ENCODE assay signal across 29 cellular contexts in the genomic region with DNA sequence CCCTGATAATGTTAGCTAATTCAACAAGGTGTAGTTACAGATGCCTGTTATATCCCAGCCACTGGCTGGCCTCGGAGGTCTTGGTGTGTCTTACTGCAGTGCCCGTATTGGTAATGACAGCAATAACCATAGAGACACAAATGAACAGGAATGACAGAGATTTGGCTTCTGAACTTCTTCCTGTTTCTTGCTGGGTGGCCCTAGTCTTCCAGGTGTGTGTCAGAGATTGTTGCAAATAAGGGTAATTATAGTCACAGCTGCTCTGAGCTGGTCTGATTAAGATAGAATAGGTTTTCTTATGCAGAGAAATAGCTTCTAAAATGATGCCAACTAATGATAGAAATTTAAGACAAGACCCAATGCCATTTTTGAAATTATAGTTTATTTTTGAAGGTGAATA.
"Had no signal": no experiment of that assay in that cellular context is flagged by ENCODE, and none has a peak within 500 bp of the region (broad histone marks: within the 10 kb centered on the region; RNA-seq: fewer than 3 reads in every experiment).

No MANE protein-coding gene starts in this region.

- H3K27ac Mint-ChIP-seq: activated B cell treated with CpG ODN at 0.5 μM for 24 hours; activated CD8-positive, alpha-beta T cell treated with anti-CD3 and anti-CD28 coated beads for 36 hours; activated naive CD8-positive, alpha-beta T cell; activated T-helper 17 cell treated with anti-CD3 and anti-CD28 coated beads, Interleukin-2, amount 50 U/mL, for 72 hours; T-helper 17 cell; T-helper 2 cell treated with Interferon-gamma antibody and Interleukin-4, amounts not matched to agents 5 μg/mL and 100 μg/mL, for 36 hours had no signal

- H3K36me3 Mint-ChIP-seq: activated naive CD8-positive, alpha-beta T cell had no signal

- H3K4me3 Mint-ChIP-seq: activated B cell treated with CpG ODN at 0.5 μM for 24 hours; activated CD8-positive, alpha-beta T cell treated with anti-CD3 and anti-CD28 coated beads for 36 hours; activated naive CD8-positive, alpha-beta T cell; activated T-cell treated with anti-CD3 and anti-CD28 coated beads, Interleukin-2, amount 50 U/mL, for 4 hours; activated T-helper 17 cell treated with anti-CD3 and anti-CD28 coated beads, Interleukin-2, amount 50 U/mL, for 72 hours; central memory CD8-positive, alpha-beta T cell; T-helper 17 cell; T-helper 2 cell treated with Interferon-gamma antibody and Interleukin-4, amounts not matched to agents 5 μg/mL and 100 μg/mL, for 36 hours had no signal

- H3K36me3 ChIP-seq: brain microvascular endothelial cell, esophagus squamous epithelium, gastroesophageal sphincter, WERI-Rb-1 had no signal

- H3K4me1 Mint-ChIP-seq: activated B cell treated with CpG ODN at 0.5 μM for 24 hours; activated T-helper 17 cell treated with anti-CD3 and anti-CD28 coated beads, Interleukin-2, amount 50 U/mL, for 72 hours; central memory CD8-positive, alpha-beta T cell; T-helper 17 cell had no signal

- ATAC-seq: activated CD4-positive, CD25-positive, alpha-beta regulatory T cell treated with anti-CD3 and anti-CD28 coated beads, Interleukin-2, amount 50 U/mL, for 24 hours; activated CD8-positive, alpha-beta T cell treated with anti-CD3 and anti-CD28 coated beads for 36 hours; activated T-cell treated with anti-CD3 and anti-CD28 coated beads, Interleukin-2, amount 50 U/mL, for 4 hours; activated T-helper 17 cell treated with anti-CD3 and anti-CD28 coated beads, Interleukin-2, amount 50 U/mL, for 72 hours; gastroesophageal sphincter; T-helper 17 cell had no signal

- H3K27ac ChIP-seq: brain microvascular endothelial cell, epithelial cell of prostate, esophagus squamous epithelium, gastroesophageal sphincter, WERI-Rb-1 had no signal

- H3K4me1 ChIP-seq: esophagus squamous epithelium, gastroesophageal sphincter had no signal

- H3K4me3 ChIP-seq: esophagus squamous epithelium, gastroesophageal sphincter had no signal

- H3K9me3 ChIP-seq: esophagus squamous epithelium, gastroesophageal sphincter had no signal

- H3K9me3 Mint-ChIP-seq: activated B cell treated with CpG ODN at 0.5 μM for 24 hours; activated CD8-positive, alpha-beta T cell treated with anti-CD3 and anti-CD28 coated beads for 36 hours; activated T-cell treated with anti-CD3 and anti-CD28 coated beads, Interleukin-2, amount 50 U/mL, for 4 hours; activated T-helper 17 cell treated with anti-CD3 and anti-CD28 coated beads, Interleukin-2, amount 50 U/mL, for 72 hours; central memory CD8-positive, alpha-beta T cell; T-helper 2 cell treated with Interferon-gamma antibody and Interleukin-4, amounts not matched to agents 5 μg/mL and 100 μg/mL, for 36 hours had no signal

- H3K27me3 ChIP-seq: brain microvascular endothelial cell, esophagus squamous epithelium, gastroesophageal sphincter had no signal

- H3K27me3 Mint-ChIP-seq: activated naive CD8-positive, alpha-beta T cell; activated T-helper 17 cell treated with anti-CD3 and anti-CD28 coated beads, Interleukin-2, amount 50 U/mL, for 72 hours had no signal

- DNase-seq: activated B cell treated with CpG ODN at 0.5 μM for 24 hours; activated CD4-positive, alpha-beta T cell treated with anti-CD3 and anti-CD28 coated beads for 48 hours; activated CD4-positive, alpha-beta T cell treated with anti-CD3 and anti-CD28 coated beads, Interleukin-2, amount 50 U/mL, for 1 hour; activated CD4-positive, alpha-beta T cell treated with anti-CD3 and anti-CD28 coated beads, Interleukin-2, amount 50 U/mL, for 48 hours; activated CD8-positive, alpha-beta memory T cell treated with anti-CD3 and anti-CD28 coated beads for 24 hours; activated CD8-positive, alpha-beta T cell treated with anti-CD3 and anti-CD28 coated beads for 36 hours; activated effector memory CD4-positive, alpha-beta T cell treated with Interleukin-2 at 50 U/mL for 16 hours; activated gamma-delta T cell treated with Interleukin-2 at 50 U/mL for 16 hours; activated naive CD4-positive, alpha-beta T cell treated with anti-CD3 and anti-CD28 coated beads, Interleukin-2, amount 50 U/mL, for 16 hours; activated naive CD4-positive, alpha-beta T cell treated with Interleukin-2 at 50 U/mL for 16 hours; activated T-cell treated with anti-CD3 and anti-CD28 coated beads, Interleukin-2, amount 50 U/mL, for 4 hours; amniotic stem cell; anterior cingulate cortex; brain microvascular endothelial cell; cortex of kidney; effector CD8-positive, alpha-beta T cell; esophagus squamous epithelium; foreskin melanocyte; head of caudate nucleus; T-helper 17 cell; T1000; WERI-Rb-1 had no signal
